In genomic region chr3:24058940-24059705, GRCh38 we compare ENCODE assay signal across 17 cellular contexts.
"Had no signal": no experiment of that assay in that cellular context is flagged by ENCODE, and none has a peak within 500 bp of the region (broad histone marks: within the 10 kb centered on the region; RNA-seq: fewer than 3 reads in every experiment).

No MANE protein-coding gene starts in this region.

- H3K27ac ChIP-seq: gastrocnemius medialis, tibial nerve had no signal

- H3K4me1 ChIP-seq: gastrocnemius medialis, tibial nerve had no signal

- DNase-seq: activated CD4-positive, alpha-beta memory T cell treated with anti-CD3 and anti-CD28 coated beads, Interleukin-2, amount 10 ng/mL, durations not matched to agents 7 days and 5 days; activated CD4-positive, alpha-beta T cell treated with anti-CD3 and anti-CD28 coated beads for 4 hours; activated CD8-positive, alpha-beta memory T cell treated with anti-CD3 and anti-CD28 coated beads, Interleukin-2, amount 10 ng/mL, durations not matched to agents 7 days and 5 days; activated naive CD4-positive, alpha-beta T cell; activated naive CD8-positive, alpha-beta T cell treated with anti-CD3 and anti-CD28 coated beads for 36 hours; central memory CD4-positive, alpha-beta T cell; gastrocnemius medialis; kidney; SK-N-SH; stimulated activated naive B cell treated with anti-CD40 and anti-IgM and Interleukin-4, amounts not matched to agents 10 μg/mL and 1 μg/mL and 100 μg/mL, for 72 hours had no signal

- H3K4me1 Mint-ChIP-seq: activated CD4-positive, alpha-beta memory T cell treated with anti-CD3 and anti-CD28 coated beads, Interleukin-2, amount 10 ng/mL, durations not matched to agents 7 days and 5 days; activated CD8-positive, alpha-beta memory T cell treated with anti-CD3 and anti-CD28 coated beads, Interleukin-2, amount 10 ng/mL, durations not matched to agents 7 days and 5 days; activated naive CD8-positive, alpha-beta T cell treated with anti-CD3 and anti-CD28 coated beads for 36 hours had no signal

- H3K27ac Mint-ChIP-seq: activated CD4-positive, alpha-beta memory T cell treated with anti-CD3 and anti-CD28 coated beads, Interleukin-2, amount 10 ng/mL, durations not matched to agents 7 days and 5 days; activated CD8-positive, alpha-beta memory T cell treated with anti-CD3 and anti-CD28 coated beads, Interleukin-2, amount 10 ng/mL, durations not matched to agents 7 days and 5 days; activated naive CD8-positive, alpha-beta T cell treated with anti-CD3 and anti-CD28 coated beads for 36 hours; brain; natural killer cell treated with Interleukin-12 subunit alpha and Interleukin-12 subunit beta and Interleukin-15 and Interleukin-18, amount 100 ng/mL, for 72 hours; stimulated activated naive B cell treated with anti-CD40 and anti-IgM and Interleukin-4, amounts not matched to agents 10 μg/mL and 1 μg/mL and 100 μg/mL, for 72 hours; T-helper 2 cell treated with Interferon-gamma antibody and Interleukin-4, amounts not matched to agents 5 μg/mL and 100 μg/mL, for 36 hours had no signal

- H3K4me3 ChIP-seq: gastrocnemius medialis, tibial nerve had no signal

- H3K4me2 ChIP-seq: SK-N-SH had no signal

- H3K9me3 Mint-ChIP-seq: activated CD4-positive, alpha-beta memory T cell treated with anti-CD3 and anti-CD28 coated beads, Interleukin-2, amount 10 ng/mL, durations not matched to agents 7 days and 5 days; activated naive CD8-positive, alpha-beta T cell treated with anti-CD3 and anti-CD28 coated beads for 36 hours; stimulated activated naive B cell treated with anti-CD40 and anti-IgM and Interleukin-4, amounts not matched to agents 10 μg/mL and 1 μg/mL and 100 μg/mL, for 72 hours; T-helper 2 cell treated with Interferon-gamma antibody and Interleukin-4, amounts not matched to agents 5 μg/mL and 100 μg/mL, for 36 hours had no signal

- H3K9ac ChIP-seq: SK-N-SH had no signal

- H3K27me3 Mint-ChIP-seq: activated CD4-positive, alpha-beta memory T cell treated with anti-CD3 and anti-CD28 coated beads, Interleukin-2, amount 10 ng/mL, durations not matched to agents 7 days and 5 days; brain had no signal

- FAIRE-seq: colon, kidney, TTC549 had no signal

- ATAC-seq: activated CD8-positive, alpha-beta memory T cell treated with anti-CD3 and anti-CD28 coated beads, Interleukin-2, amount 10 ng/mL, durations not matched to agents 7 days and 5 days; left lobe of liver; natural killer cell treated with Interleukin-12 subunit alpha and Interleukin-12 subunit beta and Interleukin-15 and Interleukin-18, amount 100 ng/mL, for 72 hours; stimulated activated naive B cell treated with anti-CD40 and anti-IgM and Interleukin-4, amounts not matched to agents 10 μg/mL and 1 μg/mL and 100 μg/mL, for 72 hours had no signal

- H3K9me3 ChIP-seq: gastrocnemius medialis, SK-N-SH, tibial nerve had no signal

- H3K27me3 ChIP-seq: gastrocnemius medialis, tibial nerve had no signal

- H3K36me3 Mint-ChIP-seq: activated CD8-positive, alpha-beta memory T cell treated with anti-CD3 and anti-CD28 coated beads, Interleukin-2, amount 10 ng/mL, durations not matched to agents 7 days and 5 days; activated naive CD8-positive, alpha-beta T cell treated with anti-CD3 and anti-CD28 coated beads for 36 hours; brain; stimulated activated naive B cell treated with anti-CD40 and anti-IgM and Interleukin-4, amounts not matched to agents 10 μg/mL and 1 μg/mL and 100 μg/mL, for 72 hours had no signal

- H3K36me3 ChIP-seq: gastrocnemius medialis, tibial nerve had no signal

- H3K4me3 Mint-ChIP-seq: activated CD4-positive, alpha-beta memory T cell treated with anti-CD3 and anti-CD28 coated beads, Interleukin-2, amount 10 ng/mL, durations not matched to agents 7 days and 5 days; activated CD8-positive, alpha-beta memory T cell treated with anti-CD3 and anti-CD28 coated beads, Interleukin-2, amount 10 ng/mL, durations not matched to agents 7 days and 5 days; activated naive CD8-positive, alpha-beta T cell treated with anti-CD3 and anti-CD28 coated beads for 36 hours; brain; natural killer cell treated with Interleukin-12 subunit alpha and Interleukin-12 subunit beta and Interleukin-15 and Interleukin-18, amount 100 ng/mL, for 72 hours; stimulated activated naive B cell treated with anti-CD40 and anti-IgM and Interleukin-4, amounts not matched to agents 10 μg/mL and 1 μg/mL and 100 μg/mL, for 72 hours; T-helper 2 cell treated with Interferon-gamma antibody and Interleukin-4, amounts not matched to agents 5 μg/mL and 100 μg/mL, for 36 hours had no signal
